ENCODE assay signal across 16 cellular contexts in the genomic region with DNA sequence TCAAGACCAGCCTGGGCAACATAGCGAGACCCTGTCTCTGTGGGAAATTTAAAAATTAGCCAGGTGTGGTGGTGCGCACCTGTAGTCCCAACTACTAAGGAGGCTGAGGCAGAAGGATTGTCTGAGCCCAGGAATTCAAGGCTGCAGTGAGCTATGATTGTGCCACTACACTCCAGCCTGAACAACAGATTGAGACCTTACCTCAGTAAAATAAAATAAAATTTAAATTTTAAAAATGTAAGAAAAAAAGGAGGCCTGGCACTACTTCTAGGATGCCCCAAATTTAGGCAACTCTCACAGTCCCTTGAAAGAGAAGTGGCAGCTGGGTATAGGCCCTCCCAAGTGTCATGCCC. TPM values are rescaled to one million over a fixed set of nuclear protein-coding genes. Genes with fewer than 3 reads are reported as not detected.
DNase-seq lines count a peak whose midpoint lies in the region; ATAC-seq and TF ChIP-seq lines count a peak whose summit lies in the region.
"Had no signal": no experiment of that assay in that cellular context is flagged by ENCODE, and none has a peak within 500 bp of the region (broad histone marks: within the 10 kb centered on the region; RNA-seq: fewer than 3 reads in every experiment).

No MANE protein-coding gene starts in this region.

- POLR2A ChIA-PET in WTC11 (lab: Charles Lee), result interaction anchor here (0.5 to 2.0 kb wide), 9 partner anchors 19 to 1480 kb away, joined by 3 to 12 read pairs (median 7); partner anchors contain the start of genes DDIT3, INHBC, RAB5B and SHMT2

- no peak for TF ChIP-seq POLR2A in gastrocnemius medialis (IDR thresholded peaks at IDR 0.05)

- H3K4me1 Mint-ChIP-seq in activated T-cell treated with anti-CD3 and anti-CD28 coated beads, Interleukin-2, amount 50 U/mL, for 24 hours (ENCODE audit: low read depth), result peaks cover 44% of the 10 kb centered on the region
- H3K4me1 Mint-ChIP-seq in WTC11, result peaks cover 51% of the 10 kb centered on the region
- peaks cover 12 to 14% of the 10 kb centered on the region in 2 donors for H3K4me1 Mint-ChIP-seq in natural killer cell treated with Interleukin-12 subunit alpha and Interleukin-12 subunit beta and Interleukin-15 and Interleukin-18, amount 100 ng/mL, for 72 hours (ENCODE audit: low read depth in 2 of 2)

- H3K4me3 Mint-ChIP-seq in activated T-cell treated with anti-CD3 and anti-CD28 coated beads, Interleukin-2, amount 50 U/mL, for 24 hours, result no peak overlapping the region
- H3K4me3 Mint-ChIP-seq in WTC11, result no peak overlapping the region
- no peak overlapping the region for H3K4me3 Mint-ChIP-seq in natural killer cell treated with Interleukin-12 subunit alpha and Interleukin-12 subunit beta and Interleukin-15 and Interleukin-18, amount 100 ng/mL, for 72 hours
- H3K4me3 Mint-ChIP-seq: CD4-positive, alpha-beta T cell; naive B cell had no signal

- no peak for DNase-seq in activated T-cell treated with anti-CD3 and anti-CD28 coated beads, Interleukin-2, amount 50 U/mL, for 24 hours
- DNase-seq in activated T-cell treated with anti-CD3 and anti-CD28 coated beads, Interleukin-2, amount 50 U/mL, for 1 hour, result no peak
- no peak for DNase-seq in WTC11 (ENCODE audit: low spot score)
- no peak for DNase-seq in gastrocnemius medialis
- DNase-seq in natural killer cell treated with Interleukin-12 subunit alpha and Interleukin-12 subunit beta and Interleukin-15 and Interleukin-18, amount 100 ng/mL, for 72 hours (ENCODE audit: low spot score), result no peak
- no peak for DNase-seq in stimulated activated CD8-positive, alpha-beta memory T cell treated with anti-CD3 and anti-CD28 coated beads, Interleukin-4, amount 100 ng/mL, for 48 hours
- DNase-seq: CD4-positive, alpha-beta T cell; foreskin melanocyte; left ventricle myocardium superior; MM.1S; naive B cell; NCI-H2029 treated with DMSO at 0.1 percent for 48 hours; NCI-H510A treated with DMSO at 0.1 percent for 48 hours had no signal

- H3K27me3 Mint-ChIP-seq in activated T-cell treated with anti-CD3 and anti-CD28 coated beads, Interleukin-2, amount 50 U/mL, for 24 hours, result peaks cover 3% of the 10 kb centered on the region
- no peaks in the 10 kb centered on the region for H3K27me3 Mint-ChIP-seq in WTC11 (ENCODE audit: low read depth)
- peaks cover 0 to 6% of the 10 kb centered on the region in 2 donors for H3K27me3 Mint-ChIP-seq in natural killer cell treated with Interleukin-12 subunit alpha and Interleukin-12 subunit beta and Interleukin-15 and Interleukin-18, amount 100 ng/mL, for 72 hours
- H3K27me3 Mint-ChIP-seq: naive B cell had no signal

- H3K36me3 Mint-ChIP-seq in activated T-cell treated with anti-CD3 and anti-CD28 coated beads, Interleukin-2, amount 50 U/mL, for 24 hours (ENCODE audit: low read depth), result no peaks in the 10 kb centered on the region
- no peaks in the 10 kb centered on the region for H3K36me3 Mint-ChIP-seq in WTC11
- no peaks in the 10 kb centered on the region for H3K36me3 Mint-ChIP-seq in natural killer cell treated with Interleukin-12 subunit alpha and Interleukin-12 subunit beta and Interleukin-15 and Interleukin-18, amount 100 ng/mL, for 72 hours
- H3K36me3 Mint-ChIP-seq: activated CD4-positive, alpha-beta memory T cell treated with anti-CD3 and anti-CD28 coated beads for 36 hours; naive B cell had no signal

- no peaks in the 10 kb centered on the region for H3K27me3 ChIP-seq in gastrocnemius medialis

- no peak for TF ChIP-seq CTCF in WTC11 (IDR thresholded peaks at IDR 0.05)
- no peak for TF ChIP-seq CTCF in gastrocnemius medialis (IDR thresholded peaks at IDR 0.05 in 4 of 5, conservative IDR thresholded peaks at IDR 0.05 in 1 of 5)

- no peak overlapping the region for H3K4me3 ChIP-seq in gastrocnemius medialis

- no peaks in the 10 kb centered on the region for H3K9me3 ChIP-seq in gastrocnemius medialis

- in situ Hi-C loops in gastrocnemius medialis (cut with MboI; ENCODE audit: low sequenced_read_pairs in 4 of 4), result loop anchor here in 1 of 4 donors (10.0 kb wide), 2 partner anchors 139 to 189 kb away; no protein-coding TSS in a partner anchor

- intact Hi-C loops in gastrocnemius medialis (cut with DNase I; ENCODE audit: low total_unique reads), result loop anchor here (5.0 to 10.0 kb wide), 3 partner anchors 37 to 241 kb away; partner anchors contain the start of gene OS9

- no peak for ATAC-seq in WTC11
- ATAC-seq in gastrocnemius medialis, result no peak
- ATAC-seq in natural killer cell treated with Interleukin-12 subunit alpha and Interleukin-12 subunit beta and Interleukin-15 and Interleukin-18, amount 100 ng/mL, for 72 hours, result no peak
- ATAC-seq: left ventricle myocardium superior had no signal

- peak overlapping the region; percentile 63 for H3K27ac Mint-ChIP-seq in activated T-cell treated with anti-CD3 and anti-CD28 coated beads, Interleukin-2, amount 50 U/mL, for 24 hours
- H3K27ac Mint-ChIP-seq in WTC11, result peak overlapping the region; percentile 83; the same call in 1 of the 2 replicates
- H3K27ac Mint-ChIP-seq in natural killer cell treated with Interleukin-12 subunit alpha and Interleukin-12 subunit beta and Interleukin-15 and Interleukin-18, amount 100 ng/mL, for 72 hours, result no peak overlapping the region
- H3K27ac Mint-ChIP-seq: activated CD4-positive, alpha-beta memory T cell treated with anti-CD3 and anti-CD28 coated beads for 36 hours; activated T-helper 2 cell treated with anti-CD3 and anti-CD28 coated beads, Interferon-gamma antibody, Interleukin-2, Interleukin-4, amounts not matched to agents 10 μg/mL and 5 μg/mL and 100 μg/mL, durations not matched to agents 14 hours and 24 hours and 36 hours; CD4-positive, alpha-beta T cell had no signal

- peak overlapping the region; percentile 81 to 92 (median 82) for H3K27ac ChIP-seq in gastrocnemius medialis

- peaks cover 38 to 58% of the 10 kb centered on the region in 2 donors for H3K4me1 ChIP-seq in gastrocnemius medialis

- no peaks in the 10 kb centered on the region for H3K36me3 ChIP-seq in gastrocnemius medialis

- no peaks in the 10 kb centered on the region for H3K9me3 Mint-ChIP-seq in activated T-cell treated with anti-CD3 and anti-CD28 coated beads, Interleukin-2, amount 50 U/mL, for 24 hours
- H3K9me3 Mint-ChIP-seq in WTC11, result peaks cover 2% of the 10 kb centered on the region
- no peaks in the 10 kb centered on the region for H3K9me3 Mint-ChIP-seq in natural killer cell treated with Interleukin-12 subunit alpha and Interleukin-12 subunit beta and Interleukin-15 and Interleukin-18, amount 100 ng/mL, for 72 hours
- H3K9me3 Mint-ChIP-seq: activated CD4-positive, alpha-beta memory T cell treated with anti-CD3 and anti-CD28 coated beads for 36 hours; activated T-helper 2 cell treated with anti-CD3 and anti-CD28 coated beads, Interferon-gamma antibody, Interleukin-2, Interleukin-4, amounts not matched to agents 10 μg/mL and 5 μg/mL and 100 μg/mL, durations not matched to agents 14 hours and 24 hours and 36 hours; CD4-positive, alpha-beta T cell; naive B cell had no signal

- CTCF ChIA-PET in WTC11 (lab: Charles Lee), result interaction anchor here (1.3 to 9.4 kb wide), 13 partner anchors 21 to 342 kb away, joined by 5 to 245 read pairs (median 26); partner anchors contain the start of genes INHBC, SHMT2 and STAT6

TF ChIP-seq in WTC11, 78 proteins besides CTCF, POLR2A, EP300 and RAD21 (continues in another document):
- TF ChIP-seq ZNF121 (CRISPR knock-in tag; IDR thresholded peaks at IDR 0.05) (no peak; the same call in 1 of the 2 replicates), CREM (CRISPR knock-in tag; IDR thresholded peaks at IDR 0.05) (no peak), ZNF396 (CRISPR knock-in tag; IDR thresholded peaks at IDR 0.05; ENCODE audit: borderline replicate concordance) (no peak), FOXP1 (CRISPR knock-in tag; IDR thresholded peaks at IDR 0.05; ENCODE audit: borderline replicate concordance) (no peak), ESRRA (CRISPR knock-in tag; IDR thresholded peaks at IDR 0.05; ENCODE audit: borderline replicate concordance) (no peak), MXD4 (CRISPR knock-in tag; IDR thresholded peaks at IDR 0.05; ENCODE audit: borderline replicate concordance) (no peak), ZNF425 (CRISPR knock-in tag; conservative IDR thresholded peaks at IDR 0.05) (no peak)

RNA-seq across cellular contexts. Expression of gene INHBE, which starts 0.9 kb away (rescaled TPM):
- total RNA-seq in WTC11 (2021) (3.2 to 5.0 TPM (median 3.3 TPM) in 3 replicates), gastrocnemius medialis (1 to 10 TPM in 2 of 4 donors, not detected in 2; 1.5 to 2.2 TPM)
- under 1 TPM in 1 of 2 donors, not detected in 1; 0.45 TPM for total RNA-seq in natural killer cell treated with Interleukin-12 subunit alpha and Interleukin-12 subunit beta and Interleukin-15 and Interleukin-18, amount 100 ng/mL, for 72 hours
- total RNA-seq: CD4-positive, alpha-beta T cell; left ventricle myocardium superior; urinary bladder had no signal

RNA-seq across cellular contexts. Expression of gene GLI1, which starts 5.4 kb away (rescaled TPM):
- 16.2 to 19.1 TPM (median 16.7 TPM) in 3 replicates for total RNA-seq in WTC11 (2021)
- total RNA-seq in gastrocnemius medialis, result 1 to 10 TPM in 1 of 4 donors, not detected in 3; 1.0 TPM
- 1 to 10 TPM in 1 of 2 donors, under 1 TPM in 1; 0.61 to 1.0 TPM for total RNA-seq in natural killer cell treated with Interleukin-12 subunit alpha and Interleukin-12 subunit beta and Interleukin-15 and Interleukin-18, amount 100 ng/mL, for 72 hours

RNA-seq across cellular contexts. Expression of gene INHBC, which starts 19.6 kb away (rescaled TPM):
- total RNA-seq in WTC11 (2021) (0.09 to 0.20 TPM (median 0.16 TPM) in 3 replicates), gastrocnemius medialis (under 1 TPM in 2 of 4 donors, not detected in 2; 0.20 to 0.35 TPM)
- not detected for total RNA-seq in natural killer cell treated with Interleukin-12 subunit alpha and Interleukin-12 subunit beta and Interleukin-15 and Interleukin-18, amount 100 ng/mL, for 72 hours
- total RNA-seq: activated CD4-positive, alpha-beta memory T cell treated with anti-CD3 and anti-CD28 coated beads for 36 hours; left ventricle myocardium superior; urinary bladder had no signal

RNA-seq across cellular contexts. Expression of gene R3HDM2, which starts 23.3 kb away (rescaled TPM):
- total RNA-seq in WTC11 (2021), result 34.7 to 39.8 TPM (median 37.5 TPM) in 3 replicates
- 10 to 100 TPM; 24.1 to 27.1 (median 25.6) TPM for total RNA-seq in gastrocnemius medialis
- total RNA-seq in natural killer cell treated with Interleukin-12 subunit alpha and Interleukin-12 subunit beta and Interleukin-15 and Interleukin-18, amount 100 ng/mL, for 72 hours, result 10 to 100 TPM; 55.4 to 57.2 TPM

RNA-seq across cellular contexts. Expression of gene ARHGAP9, which starts 25.5 kb away (rescaled TPM):
- 3.6 to 3.9 TPM (median 3.8 TPM) in 3 replicates for total RNA-seq in WTC11 (2021)
- total RNA-seq in gastrocnemius medialis, result 1 to 10 TPM; 2.7 to 5.1 (median 4.7) TPM
- 100 to 1,000 TPM; 138 to 154 TPM for total RNA-seq in natural killer cell treated with Interleukin-12 subunit alpha and Interleukin-12 subunit beta and Interleukin-15 and Interleukin-18, amount 100 ng/mL, for 72 hours

Comparison
In these comparisons a context has a peak if more than half of its experiments do, and no peak if none do; other contexts are left out.
1. H3K27ac Mint-ChIP-seq: peak in activated T-cell treated with anti-CD3 and anti-CD28 coated beads, Interleukin-2, amount 50 U/mL, for 24 hours (single experiment) and WTC11 (single experiment); none in natural killer cell treated with Interleukin-12 subunit alpha and Interleukin-12 subunit beta and Interleukin-15 and Interleukin-18, amount 100 ng/mL, for 72 hours (0 of 2).